In the genomic region with DNA sequence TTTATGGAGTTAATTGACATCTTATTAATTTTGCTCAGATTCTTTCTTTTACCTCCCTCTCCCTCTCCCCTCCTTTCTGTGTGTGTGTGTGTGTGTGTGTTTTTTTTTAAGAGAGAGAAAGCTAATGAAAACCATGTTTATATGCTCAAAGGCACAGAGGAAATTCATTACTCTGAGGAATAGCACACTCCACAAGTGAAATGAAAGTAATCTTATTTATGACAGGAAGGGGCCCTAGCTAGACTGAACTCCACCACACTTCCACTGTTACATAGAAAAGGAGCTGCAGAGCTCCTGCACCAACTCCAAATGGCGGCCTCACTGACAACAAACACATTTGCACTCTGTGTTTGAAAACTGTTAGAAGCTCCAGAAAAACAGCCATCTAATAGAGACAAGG, we compare ENCODE assay signal across 9 cellular contexts.
DNase-seq lines count a peak whose midpoint lies in the region; ATAC-seq and TF ChIP-seq lines count a peak whose summit lies in the region.
"Had no signal": no experiment of that assay in that cellular context is flagged by ENCODE, and none has a peak within 500 bp of the region (broad histone marks: within the 10 kb centered on the region; RNA-seq: fewer than 3 reads in every experiment).

No MANE protein-coding gene starts in this region.

- H3K27ac ChIP-seq in VCaP: 0 out of 2 replicates have a peak overlapping the region, but pooled peaks have one; percentile 4

- no peak for DNase-seq in natural killer cell
- no peak for DNase-seq in A172 (ENCODE audit: low spot score)
- DNase-seq in NCI-H2196 treated with DMSO at 0.1 percent for 48 hours (lab: John Stamatoyannopoulos, UW; ENCODE audit: unreplicated experiment): no peak
- DNase-seq in T1000 (lab: John Stamatoyannopoulos, UW): no peak
- no peak for DNase-seq in left colon
- DNase-seq: NCI-H2171 treated with DMSO at 0.1 percent for 48 hours had no signal

- peaks cover 25 to 38% of the 10 kb centered on the region in 2 donors for H3K4me1 Mint-ChIP-seq in natural killer cell

- H3K4me3 Mint-ChIP-seq in natural killer cell: peak overlapping the region; percentile 43

- peak overlapping the region; percentile 24 to 80 for H3K27ac Mint-ChIP-seq in natural killer cell

- TF ChIP-seq CTCF in VCaP (conservative IDR thresholded peaks at IDR 0.05) (no peak), natural killer cell (IDR thresholded peaks at IDR 0.05) (no peak)

- no peaks in the 10 kb centered on the region for H3K27me3 Mint-ChIP-seq in natural killer cell (ENCODE audit: low read depth in 2 of 2)

- ATAC-seq in GM18873 (IDR thresholded peaks at IDR 0.05; ENCODE audit: low FRiP score, unreplicated experiment) (peak; percentile 71), HG02759 (IDR thresholded peaks at IDR 0.05; ENCODE audit: unreplicated experiment) (peak; percentile 68), natural killer cell (peak; percentile 55 to 94 (median 74)), left colon (no peak)

- H3K36me3 Mint-ChIP-seq in natural killer cell: no peaks in the 10 kb centered on the region

- intact Hi-C loops in natural killer cell (cut with micrococcal nuclease): loop anchor here (10.0 kb wide), 1 partner anchor 1222 kb away; no protein-coding TSS in a partner anchor
- intact Hi-C loops in left colon (cut with DNase I, micrococcal nuclease): no loop called here

- no peaks in the 10 kb centered on the region for H3K9me3 Mint-ChIP-seq in natural killer cell
